ENCODE assay signal across 15 cellular contexts in genomic region chr3:24263069-24263668, GRCh38.
DNase-seq lines count a peak whose midpoint lies in the region; ATAC-seq, FAIRE-seq and TF ChIP-seq lines count a peak whose summit lies in the region.
"Had no signal": no experiment of that assay in that cellular context is flagged by ENCODE, and none has a peak within 500 bp of the region (broad histone marks: within the 10 kb centered on the region; RNA-seq: fewer than 3 reads in every experiment).

No MANE protein-coding gene starts in this region.

- H3K27me3 ChIP-seq in HepG2 (ENCODE audit: control insufficient read depth in 1 of 2, insufficient read depth in 2 of 2, low read length in 2 of 2) (no peaks in the 10 kb centered on the region), right lobe of liver (no peaks in the 10 kb centered on the region), K562 (ENCODE audit: control insufficient read depth in 2 of 2, insufficient read depth in 2 of 2, low read length in 2 of 2) (no peaks in the 10 kb centered on the region)

- no peak for DNase-seq in HepG2 (ENCODE audit: low spot score)
- DNase-seq in right lobe of liver: no peak
- peak; percentile 23 for DNase-seq in NCI-H524 treated with DMSO at 0.1 percent for 48 hours (lab: John Stamatoyannopoulos, UW)
- DNase-seq in K562 (ENCODE audit: extremely low read depth in 1 of 4, low spot score in 3 of 4): no peak
- no peak for DNase-seq in activated naive CD8-positive, alpha-beta T cell treated with anti-CD3 and anti-CD28 coated beads, Interleukin-2, amount 50 U/mL, for 24 hours
- DNase-seq: ACHN; CD4-positive, alpha-beta T cell; GOT3; NCI-H1436 treated with DMSO at 0.1 percent for 48 hours; NCI-H2227 treated with DMSO at 0.1 percent for 48 hours; NCI-H526 treated with DMSO at 0.1 percent for 48 hours; SHP77 treated with DMSO at 0.1 percent for 48 hours; T-helper 2 cell had no signal

- H3K4me2 ChIP-seq in HepG2 (ENCODE audit: low read depth, low read length) (no peak overlapping the region), K562 (ENCODE audit: insufficient read depth, low read length) (no peak overlapping the region)

- FAIRE-seq in HepG2 (lab: Jason Lieb, UNC) (no peak), K562 (lab: Jason Lieb, UNC) (peak; percentile 42)

- no peak for ATAC-seq in HepG2
- no peak for ATAC-seq in right lobe of liver
- ATAC-seq in K562: no peak
- no peak for ATAC-seq in GM21381 (IDR thresholded peaks at IDR 0.05; ENCODE audit: unreplicated experiment)
- ATAC-seq in activated naive CD8-positive, alpha-beta T cell treated with anti-CD3 and anti-CD28 coated beads, Interleukin-2, amount 50 U/mL, for 24 hours: no peak
- ATAC-seq in HG03159 (IDR thresholded peaks at IDR 0.05; ENCODE audit: unreplicated experiment): no peak

- H3K4me3 ChIP-seq in HepG2 (replicated peaks in 1 of 3; ENCODE audit: insufficient read depth in 1 of 3, low read depth in 2 of 3, low read length in 3 of 3) (no peak overlapping the region), right lobe of liver (no peak overlapping the region), K562 (no peak overlapping the region)

- H3K4me3 Mint-ChIP-seq in activated naive CD8-positive, alpha-beta T cell treated with anti-CD3 and anti-CD28 coated beads, Interleukin-2, amount 50 U/mL, for 24 hours: no peak overlapping the region
- H3K4me3 Mint-ChIP-seq: CD4-positive, alpha-beta T cell had no signal

- peaks cover 5% of the 10 kb centered on the region; the same call in 1 of the 2 replicates for H3K4me1 ChIP-seq in HepG2 (ENCODE audit: insufficient read depth, low read length)
- peaks cover 0 to 22% (median 3%) of the 10 kb centered on the region in 4 donors for H3K4me1 ChIP-seq in right lobe of liver
- peaks cover 9 to 26% of the 10 kb centered on the region in 2 experiments; a peak in 4 of 5 replicates for H3K4me1 ChIP-seq in K562 (replicated peaks in 1 of 2; ENCODE audit: control insufficient read depth in 2 of 2, insufficient read depth in 2 of 2, low read length in 2 of 2)

- H3K9ac ChIP-seq in HepG2 (ENCODE audit: insufficient read depth, low read depth, low read length) (no peak overlapping the region), K562 (ENCODE audit: insufficient read depth in 1 of 2, low read depth in 2 of 2, low read length in 2 of 2) (no peak overlapping the region)

- CTCF ChIA-PET in HepG2 (lab: Yijun Ruan, JAX; ENCODE audit: low intra/inter-chr PET ratio, low total read pairs) (interaction anchor here (3.1 kb wide), 1 partner anchor 233 kb away, joined by 35 read pairs; the partner anchor contains the start of gene THRB), K562 (lab: Yijun Ruan, JAX; ENCODE audit: low intra/inter-chr PET ratio) (interaction anchor here (0.5 to 1.4 kb wide), 3 partner anchors 182 to 421 kb away, joined by 3 to 5 read pairs (median 3); no protein-coding TSS in a partner anchor)

- TF ChIP-seq EP300 in HepG2 (IDR thresholded peaks at IDR 0.05; ENCODE audit: low read depth in 2 of 2, low read length in 2 of 2) (no peak), HepG2 (CRISPR knock-in tag; IDR thresholded peaks at IDR 0.05; ENCODE audit: borderline replicate concordance) (no peak), K562 (IDR thresholded peaks at IDR 0.05; ENCODE audit: low read length) (no peak)

- H3K27ac ChIP-seq in HepG2 (ENCODE audit: extremely low read length, insufficient read depth, low read length) (no peak overlapping the region), right lobe of liver (no peak overlapping the region), K562 (ENCODE audit: extremely low read depth, low read depth, low read length) (no peak overlapping the region)

- H3K9me3 ChIP-seq in HepG2 (ENCODE audit: low read length) (no peaks in the 10 kb centered on the region), right lobe of liver (no peaks in the 10 kb centered on the region), K562 (replicated peaks; ENCODE audit: control insufficient read depth, insufficient read depth, low read depth, low read length) (no peaks in the 10 kb centered on the region)

- WGBS in HepG2 (ENCODE audit: low lambda C conversion rate): 97% methylated on average over 2 of the region's 2 CpGs
- WGBS in right lobe of liver (ENCODE audit: insufficient coverage, low coverage, low lambda C conversion rate, missing lambda C conversion rate): 66% methylated on average over 2 of the region's 2 CpGs
- 14% methylated on average over 2 of the region's 2 CpGs for WGBS in K562 (ENCODE audit: insufficient coverage, low coverage, missing lambda C conversion rate)

- BruUV-seq in HepG2 (replicated peaks; lab: Mats Ljungman, UMichigan) (no TSS peak), K562 (replicated peaks; lab: Mats Ljungman, UMichigan) (no TSS peak)

- no peak overlapping the region for H2AFZ ChIP-seq in HepG2 (ENCODE audit: low read length)
- H2AFZ ChIP-seq in K562 (ENCODE audit: low read depth, low read length): no peak overlapping the region

- peaks cover 4% of the 10 kb centered on the region for H3K27me3 Mint-ChIP-seq in activated naive CD8-positive, alpha-beta T cell treated with anti-CD3 and anti-CD28 coated beads, Interleukin-2, amount 50 U/mL, for 24 hours

- H3K36me3 ChIP-seq in HepG2 (replicated peaks in 1 of 2; ENCODE audit: control insufficient read depth in 1 of 2, insufficient read depth in 2 of 2, low read length in 2 of 2): no peaks in the 10 kb centered on the region
- H3K36me3 ChIP-seq in right lobe of liver: no peaks in the 10 kb centered on the region
- no peaks in the 10 kb centered on the region for H3K36me3 ChIP-seq in K562 (ENCODE audit: control insufficient read depth, insufficient read depth, low read length)

- no peaks in the 10 kb centered on the region for H4K20me1 ChIP-seq in HepG2 (ENCODE audit: insufficient read depth, low read length)
- H4K20me1 ChIP-seq in K562 (replicated peaks; ENCODE audit: control insufficient read depth, insufficient read depth, low read length): no peaks in the 10 kb centered on the region

- in situ Hi-C loops in HepG2 (cut with HindIII; ENCODE audit: extremely low pct_ligation_motif_present, low pct_unique_long_range_greater_than_20kb): loop anchor here (25.0 kb wide), 1 partner anchor 374 kb away; no protein-coding TSS in a partner anchor
- in situ Hi-C loops in K562 (cut with MboI): loop anchor here (5.0 kb wide), 1 partner anchor 234 kb away; no protein-coding TSS in a partner anchor

- POLR2A ChIA-PET in HepG2 (lab: Yijun Ruan, JAX): no interaction called here
- POLR2A ChIA-PET in K562 (lab: Yijun Ruan, JAX): interaction anchor here (1.6 kb wide), 1 partner anchor 8 kb away, joined by 5 read pairs; no protein-coding TSS in a partner anchor

- no peak for TF ChIP-seq CTCF in HepG2 (CRISPR knock-in tag; IDR thresholded peaks at IDR 0.05)
- TF ChIP-seq CTCF in right lobe of liver (IDR thresholded peaks at IDR 0.05): no peak
- no peak for TF ChIP-seq CTCF in K562 (IDR thresholded peaks at IDR 0.05 in 2 of 3, conservative IDR thresholded peaks at IDR 0.05 in 1 of 3; ENCODE audit: insufficient read depth in 2 of 3, low read depth in 1 of 3, low read length in 3 of 3)

- TF ChIP-seq POLR2A in HepG2 (IDR thresholded peaks at IDR 0.05; ENCODE audit: insufficient read depth in 1 of 2, low read depth in 2 of 2, low read length in 2 of 2) (no peak), right lobe of liver (IDR thresholded peaks at IDR 0.05) (no peak), K562 (conservative IDR thresholded peaks at IDR 0.05) (no peak)

- H3K4me1 Mint-ChIP-seq in activated naive CD8-positive, alpha-beta T cell treated with anti-CD3 and anti-CD28 coated beads, Interleukin-2, amount 50 U/mL, for 24 hours: no peaks in the 10 kb centered on the region

- H3K79me2 ChIP-seq in HepG2 (ENCODE audit: insufficient read depth, low read length) (no peaks in the 10 kb centered on the region), K562 (ENCODE audit: control insufficient read depth, insufficient read depth, low read length) (no peaks in the 10 kb centered on the region)

- H3K27ac Mint-ChIP-seq in activated naive CD8-positive, alpha-beta T cell treated with anti-CD3 and anti-CD28 coated beads, Interleukin-2, amount 50 U/mL, for 24 hours: no peak overlapping the region
- H3K27ac Mint-ChIP-seq: CD4-positive, alpha-beta T cell had no signal

- intact Hi-C loops in HepG2 (cut with micrococcal nuclease; ENCODE audit: unreplicated experiment): loop anchor here (5.0 to 10.0 kb wide), 3 partner anchors 112 to 419 kb away; no protein-coding TSS in a partner anchor
- intact Hi-C loops in right lobe of liver (cut with DNase I): no loop called here
- intact Hi-C loops in K562 (cut with micrococcal nuclease): loop anchor here (5.0 kb wide), 1 partner anchor 419 kb away; no protein-coding TSS in a partner anchor

- TF ChIP-seq RAD21 in HepG2 (CRISPR knock-in tag; IDR thresholded peaks at IDR 0.05) (no peak), K562 (CRISPR knock-in tag; conservative IDR thresholded peaks at IDR 0.05 in 1 of 2, IDR thresholded peaks at IDR 0.05 in 1 of 2) (no peak)

- no peaks in the 10 kb centered on the region for H3K36me3 Mint-ChIP-seq in activated naive CD8-positive, alpha-beta T cell treated with anti-CD3 and anti-CD28 coated beads, Interleukin-2, amount 50 U/mL, for 24 hours (ENCODE audit: low read depth)

- no peaks in the 10 kb centered on the region for H3K9me3 Mint-ChIP-seq in activated naive CD8-positive, alpha-beta T cell treated with anti-CD3 and anti-CD28 coated beads, Interleukin-2, amount 50 U/mL, for 24 hours
- H3K9me3 Mint-ChIP-seq: CD4-positive, alpha-beta T cell had no signal

- H3K9me1 ChIP-seq in K562 (ENCODE audit: control insufficient read depth, insufficient read depth, low read length): no peaks in the 10 kb centered on the region

TF ChIP-seq in HepG2, 621 proteins besides CTCF, POLR2A, EP300 and RAD21:
- peak; percentile 74 for TF ChIP-seq ATF7 (IDR thresholded peaks at IDR 0.05)
- TF ChIP-seq ATF7 (CRISPR knock-in tag; IDR thresholded peaks at IDR 0.05): no peak
- no peak for TF ChIP-seq ZSCAN12 (CRISPR knock-in tag; IDR thresholded peaks at IDR 0.05)

TF ChIP-seq in K562, 482 proteins besides CTCF, POLR2A, EP300 and RAD21:
- TF ChIP-seq HOMEZ (CRISPR knock-in tag; IDR thresholded peaks at IDR 0.05): no peak
- peak; percentile 93 for TF ChIP-seq NFIC (IDR thresholded peaks at IDR 0.05)

Comparison
In these comparisons a context has a peak if more than half of its experiments do, and no peak if none do; other contexts are left out.
1. intact Hi-C loops: an anchor here in HepG2 (5.0 to 10.0 kb wide) and K562 (5.0 kb wide); none called in right lobe of liver.
2. Of the 241 proteins assayed by ChIP-seq in both HepG2 and K562: peak only in HepG2: none; only in K562: NFIC; in both: none; in neither: 239; mixed calls (peak in some experiments, not most) for 1.